In the genomic region with DNA sequence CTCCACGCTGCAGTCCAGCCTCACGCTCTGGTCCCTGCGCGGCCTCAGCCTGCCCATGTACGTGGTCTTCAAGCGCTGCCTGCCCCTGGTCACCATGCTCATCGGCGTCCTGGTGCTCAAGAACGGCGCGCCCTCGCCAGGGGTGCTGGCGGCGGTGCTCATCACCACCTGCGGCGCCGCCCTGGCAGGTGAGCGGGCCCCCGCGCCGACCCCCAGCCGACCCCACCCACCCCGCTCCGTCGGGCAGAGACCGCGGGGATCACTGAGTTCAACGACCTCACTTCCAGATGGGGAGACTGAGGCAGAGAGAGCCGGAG, we compare ENCODE assay signal across 8 cellular contexts. TPM values are rescaled to one million over a fixed set of nuclear protein-coding genes. Genes with fewer than 3 reads are reported as not detected.
DNase-seq lines count a peak whose midpoint lies in the region; ATAC-seq, FAIRE-seq and TF ChIP-seq lines count a peak whose summit lies in the region.

No MANE protein-coding gene starts in this region.

- no peak for FAIRE-seq in frontal cortex (lab: Jason Lieb, UNC)

- DNase-seq in HFF-Myc (ENCODE audit: extremely low read depth, low read depth) (no peak), germinal center (ENCODE audit: low spot score) (peak; percentile 16), RPMI8226 (no peak), frontal cortex (ENCODE audit: low spot score in 2 of 2) (no peak)
- DNase-seq in activated CD4-positive, alpha-beta T cell treated with anti-CD3 and anti-CD28 coated beads, Interleukin-2, amount 50 U/mL, for 48 hours = peak; percentile 12 to 20

- peak overlapping the region; percentile 19 for H3K4me3 ChIP-seq in HFF-Myc (replicated peaks; ENCODE audit: low read depth, low read length)
- peak overlapping the region; percentile 28 to 44 (median 38) for H3K4me3 ChIP-seq in skin epidermis

- no peak for ATAC-seq in HG03378 (IDR thresholded peaks at IDR 0.05; ENCODE audit: unreplicated experiment)
- ATAC-seq in HG02763 (IDR thresholded peaks at IDR 0.05; ENCODE audit: unreplicated experiment) = no peak

- no peak overlapping the region for H3K27ac ChIP-seq in skin epidermis

- TF ChIP-seq CTCF in HFF-Myc (IDR thresholded peaks at IDR 0.05; ENCODE audit: low read depth, low read length, missing control alignments) = no peak

RNA-seq across cellular contexts. Expression of a gene that starts 0.5 kb away (rescaled TPM):
- 0.82 TPM for total RNA-seq in frontal cortex

Comparison
In these comparisons a context has a peak if more than half of its experiments do, and no peak if none do; other contexts are left out.
1. DNase-seq: peak in activated CD4-positive, alpha-beta T cell treated with anti-CD3 and anti-CD28 coated beads, Interleukin-2, amount 50 U/mL, for 48 hours (2 of 2) and germinal center (single experiment); none in HFF-Myc (single experiment), RPMI8226 (single experiment) and frontal cortex (0 of 2).